In the genomic region with DNA sequence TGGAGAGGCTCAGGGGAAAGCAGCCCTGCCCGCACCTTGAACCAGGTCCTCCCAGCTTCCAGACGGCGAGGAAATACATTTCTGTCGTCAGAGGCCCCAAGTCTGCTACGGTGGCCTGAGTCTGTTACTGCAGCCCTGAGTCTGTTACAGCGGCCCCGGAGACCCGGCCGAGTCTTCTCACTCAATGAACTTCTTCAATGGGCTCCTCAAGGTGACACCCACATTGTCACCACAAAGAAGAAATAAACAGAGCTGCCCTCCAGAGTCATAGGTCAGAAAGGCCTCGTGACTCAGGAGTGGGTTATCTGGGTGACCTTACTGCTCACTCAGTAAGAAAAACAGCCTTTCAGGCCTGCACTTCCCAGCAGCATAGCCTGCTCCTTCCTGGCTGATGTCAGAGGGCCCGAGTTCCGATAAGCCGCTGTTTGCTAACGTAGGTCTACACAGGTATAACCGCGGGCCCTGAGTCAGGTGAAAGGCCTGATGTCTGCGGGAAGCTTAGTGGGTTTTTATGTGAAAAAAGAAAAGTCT, we compare ENCODE assay signal across 11 cellular contexts.
DNase-seq lines count a peak whose midpoint lies in the region.
"Had no signal": no experiment of that assay in that cellular context is flagged by ENCODE, and none has a peak within 500 bp of the region (broad histone marks: within the 10 kb centered on the region; RNA-seq: fewer than 3 reads in every experiment).

No MANE protein-coding gene starts in this region.

- CTCF ChIA-PET in CD8-positive, alpha-beta memory T cell (lab: Charles Lee), result interaction anchor here (0.9 to 4.9 kb wide), 18 partner anchors 12 to 258 kb away, joined by 3 to 260 read pairs (median 11); partner anchors contain the start of gene UBAC2

- no peaks in the 10 kb centered on the region for H3K9me3 Mint-ChIP-seq in CD8-positive, alpha-beta memory T cell

- H3K4me1 Mint-ChIP-seq in CD8-positive, alpha-beta memory T cell, result peaks cover 61 to 70% (median 67%) of the 10 kb centered on the region in 3 donors

- peak overlapping the region; percentile 68 for H3K27ac ChIP-seq in CD8-positive, alpha-beta memory T cell (ENCODE audit: low read depth, low read length)
- H3K27ac ChIP-seq in caudate nucleus (ENCODE audit: low read depth, low read length), result no peak overlapping the region
- H3K27ac ChIP-seq: lower lobe of right lung had no signal

- H3K4me1 ChIP-seq in CD8-positive, alpha-beta memory T cell (ENCODE audit: insufficient read depth, low read length), result peaks cover 54% of the 10 kb centered on the region

- POLR2A ChIA-PET in CD8-positive, alpha-beta memory T cell (lab: Charles Lee), result interaction anchor here (0.5 to 1.7 kb wide), 9 partner anchors 9 to 220 kb away, joined by 3 to 5 read pairs (median 3); no protein-coding TSS in a partner anchor

- peak overlapping the region; percentile 70 to 100 (median 96) for H3K27ac Mint-ChIP-seq in CD8-positive, alpha-beta memory T cell

- H3K36me3 ChIP-seq in CD8-positive, alpha-beta memory T cell (ENCODE audit: insufficient read depth, low read length), result no peaks in the 10 kb centered on the region
- H3K36me3 ChIP-seq: lower lobe of right lung had no signal

- no peaks in the 10 kb centered on the region for H3K36me3 Mint-ChIP-seq in CD8-positive, alpha-beta memory T cell

- H3K27me3 ChIP-seq in CD8-positive, alpha-beta memory T cell (ENCODE audit: insufficient read depth, low read length, poor library complexity, severe bottlenecking), result no peaks in the 10 kb centered on the region

- no peaks in the 10 kb centered on the region for H3K9me3 ChIP-seq in CD8-positive, alpha-beta memory T cell (ENCODE audit: low read length)
- H3K9me3 ChIP-seq: lower lobe of right lung had no signal

- H3K4me3 ChIP-seq in CD8-positive, alpha-beta memory T cell (ENCODE audit: low read length), result peak overlapping the region; percentile 43
- H3K4me3 ChIP-seq: lower lobe of right lung had no signal

- H3K27me3 Mint-ChIP-seq in CD8-positive, alpha-beta memory T cell, result no peaks in the 10 kb centered on the region

- peak overlapping the region; percentile 49 to 87 (median 69) for H3K4me3 Mint-ChIP-seq in CD8-positive, alpha-beta memory T cell

- DNase-seq in CD8-positive, alpha-beta memory T cell, result peak; percentile 66 to 92 (median 87)
- DNase-seq in T-helper 22 cell (ENCODE audit: low read depth) (peak; percentile 86), NCI-H146 (lab: John Stamatoyannopoulos, UW) (no peak), kidney tubule cell (ENCODE audit: low spot score) (no peak), superior temporal gyrus (ENCODE audit: extremely low spot score) (no peak), caudate nucleus (lab: John Stamatoyannopoulos, UW) (no peak)
- DNase-seq in activated gamma-delta T cell treated with anti-CD3 and anti-CD28 coated beads, Interleukin-2, amount 50 U/mL, for 16 hours (ENCODE audit: low read depth), result peak; percentile 66
- peak; percentile 87 for DNase-seq in stimulated activated CD4-positive, alpha-beta T cell treated with anti-CD3 and anti-CD28 coated beads, Interleukin-15, amount 100 ng/mL, for 24 hours
- DNase-seq: HCEC 1CT, lower lobe of right lung, NCI-H2029 had no signal

Comparison
In these comparisons a context has a peak if more than half of its experiments do, and no peak if none do; other contexts are left out.
1. DNase-seq: peak in CD8-positive, alpha-beta memory T cell (5 of 5), T-helper 22 cell (single experiment), activated gamma-delta T cell treated with anti-CD3 and anti-CD28 coated beads, Interleukin-2, amount 50 U/mL, for 16 hours (single experiment) and stimulated activated CD4-positive, alpha-beta T cell treated with anti-CD3 and anti-CD28 coated beads, Interleukin-15, amount 100 ng/mL, for 24 hours (single experiment); none in NCI-H146 (single experiment), kidney tubule cell (single experiment), superior temporal gyrus (single experiment) and caudate nucleus (0 of 61).